Comparison of ENCODE assay signal across 8 cellular contexts in the genomic region with DNA sequence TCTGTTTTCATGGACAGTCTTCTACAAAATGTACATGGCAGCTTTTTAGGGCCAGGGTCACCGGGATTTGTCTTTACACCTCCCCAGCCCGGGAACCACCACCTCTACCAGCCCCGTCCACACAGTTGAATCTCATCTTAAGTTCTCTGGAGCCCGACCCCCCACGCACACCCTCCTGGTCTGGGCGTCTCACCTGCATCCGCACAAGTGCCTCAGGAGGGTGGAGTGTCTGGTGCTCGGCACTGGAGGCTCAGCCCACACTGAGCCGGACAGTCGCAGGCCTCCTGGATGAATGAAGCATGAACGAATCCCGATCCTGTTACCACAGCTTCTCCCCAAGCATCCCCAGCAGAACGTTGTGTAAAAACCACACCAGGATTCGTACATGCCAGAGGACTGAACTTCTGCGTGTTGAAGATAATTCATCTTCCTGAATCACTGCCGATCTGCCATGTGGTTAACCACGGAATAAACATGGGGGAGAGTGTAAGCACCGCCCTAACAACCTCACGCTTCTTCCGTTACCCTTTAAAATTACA.
DNase-seq lines count a peak whose midpoint lies in the region; ATAC-seq, FAIRE-seq and TF ChIP-seq lines count a peak whose summit lies in the region.

No MANE protein-coding gene starts in this region.

- no peak for TF ChIP-seq POLR2A in GM12892 (IDR thresholded peaks at IDR 0.05; ENCODE audit: low read depth, low read length)

- H3K4me3 Mint-ChIP-seq in activated CD8-positive, alpha-beta T cell treated with anti-CD3 and anti-CD28 coated beads, Interleukin-2, amount 10 ng/mL, durations not matched to agents 7 days and 5 days = peak overlapping the region; percentile 60

- FAIRE-seq in GM12892 (lab: Jason Lieb, UNC) = no peak

- peaks cover 16% of the 10 kb centered on the region for H3K4me1 Mint-ChIP-seq in activated CD8-positive, alpha-beta T cell treated with anti-CD3 and anti-CD28 coated beads, Interleukin-2, amount 10 ng/mL, durations not matched to agents 7 days and 5 days (ENCODE audit: low read depth)

- POLR2A ChIA-PET in activated CD8-positive, alpha-beta T cell treated with anti-CD3 and anti-CD28 coated beads, Interleukin-2, amount 10 ng/mL, durations not matched to agents 7 days and 5 days (lab: Charles Lee) = no interaction called here

- DNase-seq in LoVo (ENCODE audit: low spot score) (peak; percentile 22), epithelial cell of proximal tubule (ENCODE audit: low read depth) (peak; percentile 3), GM12892 (ENCODE audit: insufficient read length) (no peak), HuH-7 (ENCODE audit: low spot score) (no peak)
- peak; percentile 64 for DNase-seq in activated CD8-positive, alpha-beta T cell treated with anti-CD3 and anti-CD28 coated beads, Interleukin-2, amount 10 ng/mL, durations not matched to agents 7 days and 5 days
- peak; percentile 9 to 33 for DNase-seq in stimulated activated CD8-positive, alpha-beta memory T cell treated with anti-CD3 and anti-CD28 coated beads, Interleukin-15, amount 100 ng/mL, for 48 hours (ENCODE audit: low read depth in 2 of 2)

- peaks cover 14% of the 10 kb centered on the region for H3K27me3 Mint-ChIP-seq in activated CD8-positive, alpha-beta T cell treated with anti-CD3 and anti-CD28 coated beads, Interleukin-2, amount 10 ng/mL, durations not matched to agents 7 days and 5 days (ENCODE audit: low read depth)

- no peak overlapping the region for H3K27ac Mint-ChIP-seq in activated CD8-positive, alpha-beta T cell treated with anti-CD3 and anti-CD28 coated beads, Interleukin-2, amount 10 ng/mL, durations not matched to agents 7 days and 5 days

- no peak for TF ChIP-seq CTCF in epithelial cell of proximal tubule (conservative IDR thresholded peaks at IDR 0.05; ENCODE audit: low read depth, low read length)

- ATAC-seq in activated CD8-positive, alpha-beta T cell treated with anti-CD3 and anti-CD28 coated beads, Interleukin-2, amount 10 ng/mL, durations not matched to agents 7 days and 5 days = peak; percentile 90
- no peak; the same call in 2 of the 3 replicates for ATAC-seq in SK-N-SH treated with all-trans-retinoic acid at 6 μM for 48 hours
- no peak for ATAC-seq in GM19452 (IDR thresholded peaks at IDR 0.05; ENCODE audit: unreplicated experiment)

- no peak overlapping the region for H3K4me3 ChIP-seq in epithelial cell of proximal tubule (ENCODE audit: low read depth, low read length)

- H3K36me3 Mint-ChIP-seq in activated CD8-positive, alpha-beta T cell treated with anti-CD3 and anti-CD28 coated beads, Interleukin-2, amount 10 ng/mL, durations not matched to agents 7 days and 5 days (ENCODE audit: low read depth) = no peaks in the 10 kb centered on the region

- no peaks in the 10 kb centered on the region for H3K9me3 Mint-ChIP-seq in activated CD8-positive, alpha-beta T cell treated with anti-CD3 and anti-CD28 coated beads, Interleukin-2, amount 10 ng/mL, durations not matched to agents 7 days and 5 days (ENCODE audit: insufficient read depth)

- CTCF ChIA-PET in activated CD8-positive, alpha-beta T cell treated with anti-CD3 and anti-CD28 coated beads, Interleukin-2, amount 10 ng/mL, durations not matched to agents 7 days and 5 days (lab: Charles Lee) = no interaction called here

TF ChIP-seq in SK-N-SH treated with all-trans-retinoic acid at 6 μM for 48 hours, 23 proteins besides CTCF, POLR2A, EP300 and RAD21:
- TF ChIP-seq ZNF565 (CRISPR knock-in tag; conservative IDR thresholded peaks at IDR 0.05; ENCODE audit: low read depth) = no peak
- TF ChIP-seq ZFP30 (CRISPR knock-in tag; IDR thresholded peaks at IDR 0.05) = no peak
- TF ChIP-seq, protein P1, sequence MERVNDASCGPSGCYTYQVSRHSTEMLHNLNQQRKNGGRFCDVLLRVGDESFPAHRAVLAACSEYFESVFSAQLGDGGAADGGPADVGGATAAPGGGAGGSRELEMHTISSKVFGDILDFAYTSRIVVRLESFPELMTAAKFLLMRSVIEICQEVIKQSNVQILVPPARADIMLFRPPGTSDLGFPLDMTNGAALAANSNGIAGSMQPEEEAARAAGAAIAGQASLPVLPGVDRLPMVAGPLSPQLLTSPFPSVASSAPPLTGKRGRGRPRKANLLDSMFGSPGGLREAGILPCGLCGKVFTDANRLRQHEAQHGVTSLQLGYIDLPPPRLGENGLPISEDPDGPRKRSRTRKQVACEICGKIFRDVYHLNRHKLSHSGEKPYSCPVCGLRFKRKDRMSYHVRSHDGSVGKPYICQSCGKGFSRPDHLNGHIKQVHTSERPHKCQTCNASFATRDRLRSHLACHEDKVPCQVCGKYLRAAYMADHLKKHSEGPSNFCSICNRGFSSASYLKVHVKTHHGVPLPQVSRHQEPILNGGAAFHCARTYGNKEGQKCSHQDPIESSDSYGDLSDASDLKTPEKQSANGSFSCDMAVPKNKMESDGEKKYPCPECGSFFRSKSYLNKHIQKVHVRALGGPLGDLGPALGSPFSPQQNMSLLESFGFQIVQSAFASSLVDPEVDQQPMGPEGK (CRISPR knock-in tag; IDR thresholded peaks at IDR 0.05; ENCODE audit: borderline replicate concordance) = no peak
- TF ChIP-seq ZNF70 (CRISPR knock-in tag; IDR thresholded peaks at IDR 0.05) = no peak
- no peak for TF ChIP-seq ARNTL (CRISPR knock-in tag; IDR thresholded peaks at IDR 0.05; ENCODE audit: borderline replicate concordance, low read depth)
- TF ChIP-seq TCF4 (CRISPR knock-in tag; IDR thresholded peaks at IDR 0.05; ENCODE audit: borderline replicate concordance) = no peak
- no peak for TF ChIP-seq PPARA (CRISPR knock-in tag; IDR thresholded peaks at IDR 0.05; ENCODE audit: borderline replicate concordance)
- no peak for TF ChIP-seq ZNF8 (CRISPR knock-in tag; IDR thresholded peaks at IDR 0.05)
- no peak for TF ChIP-seq SNAI2 (CRISPR knock-in tag; IDR thresholded peaks at IDR 0.05)
- TF ChIP-seq RARB (CRISPR knock-in tag; IDR thresholded peaks at IDR 0.05) = no peak
- no peak for TF ChIP-seq TOX (CRISPR knock-in tag; IDR thresholded peaks at IDR 0.05; ENCODE audit: borderline replicate concordance)
- no peak for TF ChIP-seq GLIS3 (CRISPR knock-in tag; IDR thresholded peaks at IDR 0.05)
- no peak for TF ChIP-seq ESRRG (CRISPR knock-in tag; IDR thresholded peaks at IDR 0.05)
- TF ChIP-seq, protein P2, sequence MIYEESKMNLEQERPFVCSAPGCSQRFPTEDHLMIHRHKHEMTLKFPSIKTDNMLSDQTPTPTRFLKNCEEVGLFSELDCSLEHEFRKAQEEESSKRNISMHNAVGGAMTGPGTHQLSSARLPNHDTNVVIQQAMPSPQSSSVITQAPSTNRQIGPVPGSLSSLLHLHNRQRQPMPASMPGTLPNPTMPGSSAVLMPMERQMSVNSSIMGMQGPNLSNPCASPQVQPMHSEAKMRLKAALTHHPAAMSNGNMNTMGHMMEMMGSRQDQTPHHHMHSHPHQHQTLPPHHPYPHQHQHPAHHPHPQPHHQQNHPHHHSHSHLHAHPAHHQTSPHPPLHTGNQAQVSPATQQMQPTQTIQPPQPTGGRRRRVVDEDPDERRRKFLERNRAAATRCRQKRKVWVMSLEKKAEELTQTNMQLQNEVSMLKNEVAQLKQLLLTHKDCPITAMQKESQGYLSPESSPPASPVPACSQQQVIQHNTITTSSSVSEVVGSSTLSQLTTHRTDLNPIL (CRISPR knock-in tag; IDR thresholded peaks at IDR 0.05; ENCODE audit: low read depth) = no peak
- TF ChIP-seq, protein P3, sequence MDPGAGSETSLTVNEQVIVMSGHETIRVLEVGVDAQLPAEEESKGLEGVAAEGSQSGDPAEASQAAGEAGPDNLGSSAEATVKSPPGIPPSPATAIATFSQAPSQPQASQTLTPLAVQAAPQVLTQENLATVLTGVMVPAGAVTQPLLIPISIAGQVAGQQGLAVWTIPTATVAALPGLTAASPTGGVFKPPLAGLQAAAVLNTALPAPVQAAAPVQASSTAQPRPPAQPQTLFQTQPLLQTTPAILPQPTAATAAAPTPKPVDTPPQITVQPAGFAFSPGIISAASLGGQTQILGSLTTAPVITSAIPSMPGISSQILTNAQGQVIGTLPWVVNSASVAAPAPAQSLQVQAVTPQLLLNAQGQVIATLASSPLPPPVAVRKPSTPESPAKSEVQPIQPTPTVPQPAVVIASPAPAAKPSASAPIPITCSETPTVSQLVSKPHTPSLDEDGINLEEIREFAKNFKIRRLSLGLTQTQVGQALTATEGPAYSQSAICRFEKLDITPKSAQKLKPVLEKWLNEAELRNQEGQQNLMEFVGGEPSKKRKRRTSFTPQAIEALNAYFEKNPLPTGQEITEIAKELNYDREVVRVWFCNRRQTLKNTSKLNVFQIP (CRISPR knock-in tag; IDR thresholded peaks at IDR 0.05; ENCODE audit: borderline replicate concordance, low read depth) = no peak
- TF ChIP-seq BACH2 (CRISPR knock-in tag; IDR thresholded peaks at IDR 0.05; ENCODE audit: borderline replicate concordance) = no peak
- no peak for TF ChIP-seq ZC3H10 (CRISPR knock-in tag; IDR thresholded peaks at IDR 0.05)
- no peak for TF ChIP-seq ZFP3 (CRISPR knock-in tag; IDR thresholded peaks at IDR 0.05)
TF ChIP-seq in SK-N-SH treated with all-trans-retinoic acid at 6 μM for 48 hours: peak in this region for 0.

Comparison
In these comparisons a context has a peak if more than half of its experiments do, and no peak if none do; other contexts are left out.
1. DNase-seq: peak in LoVo (single experiment), activated CD8-positive, alpha-beta T cell treated with anti-CD3 and anti-CD28 coated beads, Interleukin-2, amount 10 ng/mL, durations not matched to agents 7 days and 5 days (single experiment), epithelial cell of proximal tubule (single experiment) and stimulated activated CD8-positive, alpha-beta memory T cell treated with anti-CD3 and anti-CD28 coated beads, Interleukin-15, amount 100 ng/mL, for 48 hours (2 of 2); none in GM12892 (single experiment) and HuH-7 (single experiment).